In the genomic region with DNA sequence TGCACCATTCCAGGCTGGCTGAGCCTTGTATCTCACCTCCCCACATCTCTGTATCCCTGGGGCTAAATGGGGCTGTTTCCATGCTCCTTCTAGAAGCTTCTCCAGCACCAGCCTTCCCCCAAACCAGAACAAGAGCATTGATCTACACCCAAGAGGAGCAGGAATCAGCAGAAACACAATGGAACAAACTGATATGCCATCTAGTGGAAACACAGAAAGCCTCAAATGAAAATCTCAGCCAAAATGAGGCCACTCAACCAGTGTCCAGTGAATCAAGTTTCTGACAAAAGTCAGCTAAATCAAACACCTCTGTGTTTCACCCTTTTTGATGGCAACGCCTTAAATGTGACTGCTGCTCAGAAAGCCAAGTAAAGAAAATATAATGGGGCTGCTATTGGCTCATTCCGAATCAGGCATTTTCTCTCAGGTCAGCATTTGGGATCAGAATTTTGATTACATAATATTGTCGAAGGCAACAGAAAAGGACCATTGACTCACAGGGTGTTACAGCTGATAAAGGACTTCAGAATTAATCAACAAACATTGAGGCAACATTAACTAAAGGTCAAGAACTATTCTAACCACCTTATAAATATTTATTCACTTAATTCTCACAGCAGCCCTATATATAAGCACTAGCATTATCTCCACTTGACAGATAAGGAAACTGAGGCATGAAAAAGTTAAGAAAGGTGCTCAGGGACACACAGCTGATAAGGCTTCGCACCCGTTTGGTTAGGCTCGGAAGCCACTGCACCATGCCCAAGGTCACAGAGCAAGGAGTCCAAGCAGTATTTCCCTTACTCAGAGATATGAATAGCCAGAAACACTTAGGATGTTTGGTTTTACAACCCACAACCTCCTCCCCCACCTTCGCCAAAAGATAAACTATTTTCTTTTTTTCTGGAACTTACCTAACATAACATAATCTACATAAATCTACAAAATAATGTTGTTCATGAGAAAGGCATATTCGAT, we compare ENCODE assay signal across 8 cellular contexts.
DNase-seq lines count a peak whose midpoint lies in the region; TF ChIP-seq lines count a peak whose summit lies in the region.

No MANE protein-coding gene starts in this region.

- peak overlapping the region; percentile 4 for H3K4me2 ChIP-seq in hepatocyte
- H3K4me2 ChIP-seq in skeletal muscle satellite cell (ENCODE audit: low read length): peak overlapping the region; percentile 27

- H3K36me3 ChIP-seq in hepatocyte (replicated peaks; ENCODE audit: insufficient read depth, low read depth) (no peaks in the 10 kb centered on the region), skeletal muscle satellite cell (ENCODE audit: insufficient read depth, low read length) (no peaks in the 10 kb centered on the region), MG63 (no peaks in the 10 kb centered on the region)

- 50% methylated on average over 8 of the region's 8 CpGs for WGBS in hepatocyte (ENCODE audit: low lambda C conversion rate, missing lambda C conversion rate)

- peaks cover 17% of the 10 kb centered on the region for H3K4me1 ChIP-seq in hepatocyte (ENCODE audit: insufficient read depth)
- peaks cover 49% of the 10 kb centered on the region for H3K4me1 ChIP-seq in skeletal muscle satellite cell (ENCODE audit: control insufficient read depth, insufficient read depth, low read length)

- H4K20me1 ChIP-seq in hepatocyte (ENCODE audit: insufficient read depth, poor library complexity, severe bottlenecking): no peaks in the 10 kb centered on the region

- H3K4me3 ChIP-seq in WI38 (ENCODE audit: low read depth, low read length): peak overlapping the region; percentile 8; the same call in 1 of the 2 replicates
- H3K4me3 ChIP-seq in hepatocyte: no peak overlapping the region
- no peak overlapping the region for H3K4me3 ChIP-seq in skeletal muscle satellite cell (ENCODE audit: low read length)
- no peak overlapping the region for H3K4me3 ChIP-seq in MG63

- H3K79me2 ChIP-seq in hepatocyte: no peaks in the 10 kb centered on the region

- DNase-seq in NCI-H1092 treated with DMSO at 0.1 percent for 48 hours (lab: John Stamatoyannopoulos, UW) (peak; percentile 8), NCI-H1092 (lab: John Stamatoyannopoulos, UW) (no peak), hepatocyte (ENCODE audit: low spot score) (no peak), NCI-H345 (lab: John Stamatoyannopoulos, UW) (no peak), MG63 (no peak)
- DNase-seq in stimulated activated CD4-positive, alpha-beta T cell treated with anti-CD3 and anti-CD28 coated beads, Interleukin-15, amount 100 ng/mL, for 24 hours: no peak

- H2AFZ ChIP-seq in hepatocyte: no peak overlapping the region

- TF ChIP-seq CTCF in WI38 (IDR thresholded peaks at IDR 0.05; ENCODE audit: low read depth, low read length): 0 out of 2 replicates have a peak, but pooled peaks have one; percentile 7
- TF ChIP-seq CTCF in hepatocyte (IDR thresholded peaks at IDR 0.05; ENCODE audit: poor library complexity): peak; percentile 22

- H3K9me3 ChIP-seq in hepatocyte (ENCODE audit: low read depth): no peaks in the 10 kb centered on the region
- no peaks in the 10 kb centered on the region for H3K9me3 ChIP-seq in skeletal muscle satellite cell (replicated peaks; ENCODE audit: low read length)
- H3K9me3 ChIP-seq in MG63: no peaks in the 10 kb centered on the region

- H3K27me3 ChIP-seq in hepatocyte: no peaks in the 10 kb centered on the region
- H3K27me3 ChIP-seq in skeletal muscle satellite cell (ENCODE audit: control insufficient read depth, insufficient read depth, low read length): no peaks in the 10 kb centered on the region
- H3K27me3 ChIP-seq in MG63: no peaks in the 10 kb centered on the region

- H3K9ac ChIP-seq in skeletal muscle satellite cell (ENCODE audit: low read depth, low read length): peak overlapping the region; percentile 74

- no peaks in the 10 kb centered on the region for H3K9me2 ChIP-seq in hepatocyte (replicated peaks; ENCODE audit: insufficient read depth)

- peak overlapping the region; percentile 50 for H3K27ac ChIP-seq in hepatocyte
